1 cellular context compared by ENCODE assay signal in genomic region chr2:190859347-190860297, GRCh38.
A peak's percentile ranks its signal among the peaks of the same experiment; 100 is the strongest.
TF ChIP-seq lines count a peak whose summit lies in the region.

No MANE protein-coding gene starts in this region.

TF ChIP-seq in SK-N-SH, 30 proteins besides CTCF, POLR2A, EP300 and RAD21 (continued from another document):
- TF ChIP-seq REST (IDR thresholded peaks at IDR 0.05; ENCODE audit: low read depth, low read length) (no peak), SIN3A (IDR thresholded peaks at IDR 0.05; ENCODE audit: borderline replicate concordance, low read depth, low read length) (no peak), EZH2phosphoT487 (IDR thresholded peaks at IDR 0.05; ENCODE audit: borderline replicate concordance, low read depth) (no peak), NFIC (IDR thresholded peaks at IDR 0.05; ENCODE audit: borderline replicate concordance) (peak; percentile 63), YY1 (IDR thresholded peaks at IDR 0.05; ENCODE audit: low read depth) (no peak), NRF1 (IDR thresholded peaks at IDR 0.05; ENCODE audit: low read depth, low read length) (no peak), TAF1 (IDR thresholded peaks at IDR 0.05; ENCODE audit: borderline replicate concordance, low read depth, low read length) (no peak; the same call in 1 of the 2 replicates), RFX5 (IDR thresholded peaks at IDR 0.05; ENCODE audit: low read length) (no peak), MEF2A (IDR thresholded peaks at IDR 0.05; ENCODE audit: borderline replicate concordance, low read depth) (peak; percentile 36; the same call in 1 of the 2 replicates), MAX (IDR thresholded peaks at IDR 0.05; ENCODE audit: low read depth) (no peak), CHD2 (IDR thresholded peaks at IDR 0.05; ENCODE audit: low read length, partially characterized antibody) (no peak), PBX3 (IDR thresholded peaks at IDR 0.05) (peak; percentile 27; the same call in 1 of the 2 replicates), USF1 (IDR thresholded peaks at IDR 0.05; ENCODE audit: borderline replicate concordance, low read depth) (no peak), IRF3 (IDR thresholded peaks at IDR 0.05; ENCODE audit: low read depth, low read length) (no peak)
